ENCODE assay signal across 20 cellular contexts in the genomic region with DNA sequence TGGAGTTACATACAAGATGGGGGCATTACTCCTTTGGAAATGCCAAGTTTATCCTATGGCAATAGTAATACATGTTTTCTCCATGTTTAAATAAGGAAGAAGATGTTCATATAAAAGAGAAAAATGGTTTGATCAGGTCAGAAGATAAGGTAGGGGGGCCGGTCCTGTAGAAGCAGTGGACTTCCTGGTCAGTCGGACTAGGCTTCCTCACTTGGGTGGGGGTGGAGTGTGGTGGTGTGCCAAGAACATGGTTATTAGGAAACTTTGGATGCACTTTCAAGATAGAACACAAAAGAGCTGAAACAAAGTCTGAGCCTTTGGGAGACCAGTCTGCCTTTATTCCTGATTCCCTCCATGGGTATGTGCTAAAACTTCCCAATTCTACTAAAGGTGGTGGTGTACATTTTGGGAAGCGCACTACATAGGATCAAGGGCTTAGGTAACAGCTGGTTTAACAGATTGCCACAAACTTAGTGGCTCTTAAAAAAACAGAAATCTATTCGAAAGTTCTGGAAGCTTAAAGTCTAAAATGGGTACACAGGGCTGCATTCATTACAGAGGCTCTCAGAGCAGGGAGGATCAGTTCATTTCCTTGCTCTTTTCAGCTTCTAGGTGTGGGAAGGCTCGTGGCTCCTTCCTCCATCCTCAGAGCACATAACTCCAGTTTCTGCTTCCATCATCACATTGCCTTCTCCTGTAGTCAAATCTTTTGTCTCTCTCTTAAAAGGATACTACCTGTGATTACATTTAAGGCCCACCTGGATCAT.
DNase-seq lines count a peak whose midpoint lies in the region; ATAC-seq, FAIRE-seq and TF ChIP-seq lines count a peak whose summit lies in the region.
"Had no signal": no experiment of that assay in that cellular context is flagged by ENCODE, and none has a peak within 500 bp of the region (broad histone marks: within the 10 kb centered on the region; RNA-seq: fewer than 3 reads in every experiment).

No MANE protein-coding gene starts in this region.

- peak overlapping the region; percentile 50 for H3K27ac Mint-ChIP-seq in activated CD8-positive, alpha-beta T cell treated with anti-CD3 and anti-CD28 coated beads, Interleukin-2, amount 10 ng/mL, durations not matched to agents 7 days and 5 days
- no peak overlapping the region for H3K27ac Mint-ChIP-seq in activated CD8-positive, alpha-beta T cell treated with anti-CD3 and anti-CD28 coated beads for 36 hours
- H3K27ac Mint-ChIP-seq: stimulated activated memory B cell treated with anti-CD40 and anti-IgM and Interleukin-4, amounts not matched to agents 10 μg/mL and 1 μg/mL and 100 μg/mL, for 72 hours had no signal

- TF ChIP-seq CTCF in activated CD8-positive, alpha-beta T cell treated with anti-CD3 and anti-CD28 coated beads for 36 hours (IDR thresholded peaks at IDR 0.05) = no peak
- no peak for TF ChIP-seq CTCF in uterus (IDR thresholded peaks at IDR 0.05)

- no peak overlapping the region for H3K4me3 Mint-ChIP-seq in activated CD8-positive, alpha-beta T cell treated with anti-CD3 and anti-CD28 coated beads, Interleukin-2, amount 10 ng/mL, durations not matched to agents 7 days and 5 days
- H3K4me3 Mint-ChIP-seq in activated CD8-positive, alpha-beta T cell treated with anti-CD3 and anti-CD28 coated beads for 36 hours = no peak overlapping the region
- H3K4me3 Mint-ChIP-seq: naive B cell; stimulated activated memory B cell treated with anti-CD40 and anti-IgM and Interleukin-4, amounts not matched to agents 10 μg/mL and 1 μg/mL and 100 μg/mL, for 72 hours had no signal

- POLR2A ChIA-PET in activated CD8-positive, alpha-beta T cell treated with anti-CD3 and anti-CD28 coated beads, Interleukin-2, amount 10 ng/mL, durations not matched to agents 7 days and 5 days (lab: Charles Lee) = no interaction called here
- POLR2A ChIA-PET in activated CD8-positive, alpha-beta T cell treated with anti-CD3 and anti-CD28 coated beads for 36 hours (lab: Charles Lee) = no interaction called here

- no peaks in the 10 kb centered on the region for H3K4me1 ChIP-seq in uterus

- no peaks in the 10 kb centered on the region for H3K9me3 Mint-ChIP-seq in activated CD8-positive, alpha-beta T cell treated with anti-CD3 and anti-CD28 coated beads, Interleukin-2, amount 10 ng/mL, durations not matched to agents 7 days and 5 days (ENCODE audit: insufficient read depth)
- no peaks in the 10 kb centered on the region for H3K9me3 Mint-ChIP-seq in activated CD8-positive, alpha-beta T cell treated with anti-CD3 and anti-CD28 coated beads for 36 hours
- H3K9me3 Mint-ChIP-seq: naive B cell; stimulated activated memory B cell treated with anti-CD40 and anti-IgM and Interleukin-4, amounts not matched to agents 10 μg/mL and 1 μg/mL and 100 μg/mL, for 72 hours had no signal

- no peak for ATAC-seq in activated CD8-positive, alpha-beta T cell treated with anti-CD3 and anti-CD28 coated beads, Interleukin-2, amount 10 ng/mL, durations not matched to agents 7 days and 5 days
- no peak for ATAC-seq in activated CD8-positive, alpha-beta T cell treated with anti-CD3 and anti-CD28 coated beads for 36 hours
- ATAC-seq: stimulated activated memory B cell treated with anti-CD40 and anti-IgM and Interleukin-4, amounts not matched to agents 10 μg/mL and 1 μg/mL and 100 μg/mL, for 72 hours had no signal

- FAIRE-seq in GM12891 (lab: Jason Lieb, UNC) = no peak
- FAIRE-seq in H54 (lab: Jason Lieb, UNC) = no peak
- FAIRE-seq: A204.1, urothelium cell line had no signal

- no peaks in the 10 kb centered on the region for H3K27me3 Mint-ChIP-seq in activated CD8-positive, alpha-beta T cell treated with anti-CD3 and anti-CD28 coated beads, Interleukin-2, amount 10 ng/mL, durations not matched to agents 7 days and 5 days (ENCODE audit: low read depth)
- no peaks in the 10 kb centered on the region for H3K27me3 Mint-ChIP-seq in activated CD8-positive, alpha-beta T cell treated with anti-CD3 and anti-CD28 coated beads for 36 hours
- H3K27me3 Mint-ChIP-seq: naive B cell; stimulated activated memory B cell treated with anti-CD40 and anti-IgM and Interleukin-4, amounts not matched to agents 10 μg/mL and 1 μg/mL and 100 μg/mL, for 72 hours had no signal

- no peaks in the 10 kb centered on the region for H3K9me3 ChIP-seq in uterus
- H3K9me3 ChIP-seq: breast epithelium, sigmoid colon had no signal

- intact Hi-C loops in activated CD8-positive, alpha-beta T cell treated with anti-CD3 and anti-CD28 coated beads for 36 hours (cut with micrococcal nuclease) = no loop called here
- intact Hi-C loops in uterus (cut with DNase I; ENCODE audit: low total_unique reads) = no loop called here

- no peaks in the 10 kb centered on the region for H3K4me1 Mint-ChIP-seq in activated CD8-positive, alpha-beta T cell treated with anti-CD3 and anti-CD28 coated beads, Interleukin-2, amount 10 ng/mL, durations not matched to agents 7 days and 5 days (ENCODE audit: low read depth)
- no peaks in the 10 kb centered on the region for H3K4me1 Mint-ChIP-seq in activated CD8-positive, alpha-beta T cell treated with anti-CD3 and anti-CD28 coated beads for 36 hours (ENCODE audit: low read depth)
- H3K4me1 Mint-ChIP-seq: naive B cell; stimulated activated memory B cell treated with anti-CD40 and anti-IgM and Interleukin-4, amounts not matched to agents 10 μg/mL and 1 μg/mL and 100 μg/mL, for 72 hours had no signal

- H3K4me3 ChIP-seq in uterus = no peak overlapping the region
- H3K4me3 ChIP-seq: breast epithelium, hepatocyte, sigmoid colon had no signal

- no peaks in the 10 kb centered on the region for H3K36me3 ChIP-seq in uterus

- DNase-seq in activated CD8-positive, alpha-beta T cell treated with anti-CD3 and anti-CD28 coated beads, Interleukin-2, amount 10 ng/mL, durations not matched to agents 7 days and 5 days = no peak
- DNase-seq in activated CD8-positive, alpha-beta T cell treated with anti-CD3 and anti-CD28 coated beads for 36 hours = no peak
- DNase-seq in fibroblast of gingiva (ENCODE audit: low read depth) = peak; percentile 30
- peak; percentile 18 to 43 for DNase-seq in lung microvascular endothelial cell (ENCODE audit: low read depth in 2 of 2)
- peak; percentile 26 to 56 for DNase-seq in uterus
- no peak for DNase-seq in HuH-7.5 (ENCODE audit: low spot score)
- DNase-seq in GM12891 (ENCODE audit: insufficient read length, low spot score) = no peak
- DNase-seq in H54 (ENCODE audit: insufficient read length, low spot score) = no peak
- DNase-seq: activated CD4-positive, alpha-beta T cell treated with anti-CD3 and anti-CD28 coated beads, Interleukin-2, amount 50 U/mL, for 48 hours; naive B cell; NCI-H1105 treated with DMSO at 0.1 percent for 48 hours; NCI-H2171 treated with DMSO at 0.1 percent for 48 hours; NK-92 treated with Interleukin-12 subunit alpha and Interleukin-12 subunit beta, amount 100 ng/mL, for 24 hours; SIG-M5; sigmoid colon had no signal

- TF ChIP-seq POLR2A in uterus (IDR thresholded peaks at IDR 0.05) (no peak), GM12891 (IDR thresholded peaks at IDR 0.05; ENCODE audit: low read depth, low read length) (no peak), H54 (IDR thresholded peaks at IDR 0.05; ENCODE audit: low read depth, low read length) (no peak)

- no peaks in the 10 kb centered on the region for H3K27me3 ChIP-seq in uterus
- H3K27me3 ChIP-seq: breast epithelium, hepatocyte, sigmoid colon had no signal

- CTCF ChIA-PET in activated CD8-positive, alpha-beta T cell treated with anti-CD3 and anti-CD28 coated beads, Interleukin-2, amount 10 ng/mL, durations not matched to agents 7 days and 5 days (lab: Charles Lee) = interaction anchor here (1.0 to 5.0 kb wide), 2 partner anchors 15 to 101 kb away, joined by 3 to 24 read pairs; no protein-coding TSS in a partner anchor
- CTCF ChIA-PET in activated CD8-positive, alpha-beta T cell treated with anti-CD3 and anti-CD28 coated beads for 36 hours (lab: Charles Lee) = no interaction called here

- H3K36me3 Mint-ChIP-seq in activated CD8-positive, alpha-beta T cell treated with anti-CD3 and anti-CD28 coated beads, Interleukin-2, amount 10 ng/mL, durations not matched to agents 7 days and 5 days (ENCODE audit: low read depth) = peaks cover 62% of the 10 kb centered on the region
- peaks cover 33% of the 10 kb centered on the region for H3K36me3 Mint-ChIP-seq in activated CD8-positive, alpha-beta T cell treated with anti-CD3 and anti-CD28 coated beads for 36 hours (ENCODE audit: low read depth)

- H3K27ac ChIP-seq in uterus = peak overlapping the region in 1 of 2 donors; percentile 46
- H3K27ac ChIP-seq: hepatocyte had no signal

TF ChIP-seq in GM12891, 5 proteins besides CTCF, POLR2A, EP300 and RAD21:
- TF ChIP-seq PAX5 (IDR thresholded peaks at IDR 0.05; ENCODE audit: insufficient read depth, low read length, severe bottlenecking) = no peak
- no peak for TF ChIP-seq SPI1 (IDR thresholded peaks at IDR 0.05; ENCODE audit: low read depth, low read length)
- no peak for TF ChIP-seq POLR2AphosphoS5 (IDR thresholded peaks at IDR 0.05; ENCODE audit: low read depth, low read length)
- TF ChIP-seq POU2F2 (IDR thresholded peaks at IDR 0.05; ENCODE audit: low read depth, low read length) = no peak
- TF ChIP-seq TAF1 (IDR thresholded peaks at IDR 0.05; ENCODE audit: low read depth, low read length) = no peak

Comparison
In these comparisons a context has a peak if more than half of its experiments do, and no peak if none do; other contexts are left out.
1. DNase-seq: peak in fibroblast of gingiva (single experiment), lung microvascular endothelial cell (2 of 2) and uterus (2 of 2); none in activated CD8-positive, alpha-beta T cell treated with anti-CD3 and anti-CD28 coated beads, Interleukin-2, amount 10 ng/mL, durations not matched to agents 7 days and 5 days (single experiment), activated CD8-positive, alpha-beta T cell treated with anti-CD3 and anti-CD28 coated beads for 36 hours (single experiment), HuH-7.5 (single experiment), GM12891 (single experiment) and H54 (single experiment).